14 cellular contexts compared by ENCODE assay signal in genomic region chr20:41214202-41214601, GRCh38.
DNase-seq lines count a peak whose midpoint lies in the region; ATAC-seq and TF ChIP-seq lines count a peak whose summit lies in the region.
"Had no signal": no experiment of that assay in that cellular context is flagged by ENCODE, and none has a peak within 500 bp of the region (broad histone marks: within the 10 kb centered on the region; RNA-seq: fewer than 3 reads in every experiment).

No MANE protein-coding gene starts in this region.

- H3K27me3 ChIP-seq in GM23338 (ENCODE audit: insufficient read depth): no peaks in the 10 kb centered on the region
- H3K27me3 ChIP-seq: BE2C had no signal

- ATAC-seq in GM23338: no peak

- no peak for TF ChIP-seq CTCF in GM23338 (conservative IDR thresholded peaks at IDR 0.05; ENCODE audit: low read depth in 2 of 2)
- TF ChIP-seq CTCF in OCI-LY7 (conservative IDR thresholded peaks at IDR 0.05; ENCODE audit: low read length): no peak

- H3K4me3 ChIP-seq in GM23338 (no peak overlapping the region), OCI-LY7 (ENCODE audit: low read depth, low read length, poor library complexity, severe bottlenecking) (no peak overlapping the region)
- H3K4me3 ChIP-seq: A549, HAP-1 had no signal

- H2AFZ ChIP-seq in GM23338 (no peak overlapping the region), OCI-LY7 (ENCODE audit: low read length) (no peak overlapping the region)

- no peaks in the 10 kb centered on the region for H3K27me3 Mint-ChIP-seq in GM23338 (ENCODE audit: insufficient read depth, low read depth, poor library complexity)
- H3K27me3 Mint-ChIP-seq: CD4-positive, alpha-beta memory T cell had no signal

- no peaks in the 10 kb centered on the region for H3K36me3 Mint-ChIP-seq in GM23338 (ENCODE audit: low read depth)
- H3K36me3 Mint-ChIP-seq: CD4-positive, alpha-beta memory T cell had no signal

- H4K20me1 ChIP-seq in GM23338 (replicated peaks; ENCODE audit: insufficient read depth): no peaks in the 10 kb centered on the region
- H4K20me1 ChIP-seq in OCI-LY7 (ENCODE audit: insufficient read depth, low read length): no peaks in the 10 kb centered on the region

- H3K27ac Mint-ChIP-seq in GM23338: no peak overlapping the region

- no peaks in the 10 kb centered on the region for H3K9me3 ChIP-seq in OCI-LY7 (ENCODE audit: low read length)
- H3K9me3 ChIP-seq: A549, BE2C, HAP-1 had no signal

- H3K4me1 Mint-ChIP-seq in GM23338: no peaks in the 10 kb centered on the region

- POLR2A ChIA-PET in OCI-LY7 (lab: Charles Lee): interaction anchor here (1.7 kb wide), 1 partner anchor 16 kb away, joined by 4 read pairs; no protein-coding TSS in a partner anchor

- no peaks in the 10 kb centered on the region; the same call in 1 of the 3 replicates for H3K9me3 Mint-ChIP-seq in GM23338
- H3K9me3 Mint-ChIP-seq: CD4-positive, alpha-beta memory T cell had no signal

- no peak overlapping the region for H3K4me3 Mint-ChIP-seq in GM23338
- H3K4me3 Mint-ChIP-seq: CD4-positive, alpha-beta memory T cell had no signal

- CTCF ChIA-PET in OCI-LY7 (lab: Charles Lee; ENCODE audit: unreplicated experiment): no interaction called here

- H3K4me1 ChIP-seq in GM23338 (ENCODE audit: insufficient read depth) (no peaks in the 10 kb centered on the region), OCI-LY7 (ENCODE audit: insufficient read depth, low read length, poor library complexity, severe bottlenecking) (no peaks in the 10 kb centered on the region)
- H3K4me1 ChIP-seq: A549, HAP-1 had no signal

- BruUV-seq in OCI-LY7 (replicated peaks; lab: Mats Ljungman, UMichigan): no TSS peak

- H3K4me2 ChIP-seq in GM23338 (no peak overlapping the region), OCI-LY7 (ENCODE audit: low read length) (no peak overlapping the region)
- H3K4me2 ChIP-seq: A549 had no signal

- H3K9me2 ChIP-seq in GM23338 (ENCODE audit: insufficient read depth): no peaks in the 10 kb centered on the region
- no peaks in the 10 kb centered on the region for H3K9me2 ChIP-seq in OCI-LY7 (ENCODE audit: insufficient read depth, low read length)

- H3K36me3 ChIP-seq in GM23338 (ENCODE audit: insufficient read depth): no peaks in the 10 kb centered on the region
- no peaks in the 10 kb centered on the region for H3K36me3 ChIP-seq in OCI-LY7 (ENCODE audit: insufficient read depth, low read length)
- H3K36me3 ChIP-seq: BE2C, HAP-1 had no signal

- H3K27ac ChIP-seq in cingulate gyrus (ENCODE audit: low read depth, low read length): peak overlapping the region; percentile 79
- H3K27ac ChIP-seq in GM23338 (ENCODE audit: low read depth): no peak overlapping the region
- no peak overlapping the region for H3K27ac ChIP-seq in OCI-LY7 (ENCODE audit: low read depth, low read length, poor library complexity, severe bottlenecking)
- H3K27ac ChIP-seq: A549, C4-2B had no signal

- no peaks in the 10 kb centered on the region for H3F3A ChIP-seq in GM23338 (replicated peaks; ENCODE audit: low read depth)

- DNase-seq in NCI-H69 (lab: John Stamatoyannopoulos, UW): peak; percentile 21
- peak; percentile 38 for DNase-seq in pons (ENCODE audit: low spot score)
- DNase-seq in activated gamma-delta T cell (lab: John Stamatoyannopoulos, UW): no peak
- no peak for DNase-seq in GM23338 (ENCODE audit: low spot score)
- DNase-seq in OCI-LY7 (ENCODE audit: low spot score): no peak
- DNase-seq in NCI-H1417 treated with DMSO at 0.1 percent for 48 hours (lab: John Stamatoyannopoulos, UW): no peak
- DNase-seq: CD4-positive, alpha-beta memory T cell; DMS79; EL had no signal

- H3K79me2 ChIP-seq in GM23338 (replicated peaks; ENCODE audit: insufficient read depth) (no peaks in the 10 kb centered on the region), OCI-LY7 (ENCODE audit: insufficient read depth, low read depth, low read length) (no peaks in the 10 kb centered on the region)

- intact Hi-C loops in OCI-LY7 (cut with micrococcal nuclease; ENCODE audit: unreplicated experiment): no loop called here

TF ChIP-seq in GM23338, 12 proteins besides CTCF, POLR2A, EP300 and RAD21 (continues in another document):
- TF ChIP-seq POLR2AphosphoS5 (IDR thresholded peaks at IDR 0.05; ENCODE audit: low read depth) (no peak), NANOG (IDR thresholded peaks at IDR 0.05; ENCODE audit: borderline replicate concordance) (no peak), REST (IDR thresholded peaks at IDR 0.05; ENCODE audit: unreplicated experiment) (no peak), EZH2 (IDR thresholded peaks at IDR 0.05; ENCODE audit: low read depth, unreplicated experiment) (no peak), ETS1 (IDR thresholded peaks at IDR 0.05) (no peak)

Comparison
In these comparisons a context has a peak if more than half of its experiments do, and no peak if none do; other contexts are left out.
1. DNase-seq: peak in NCI-H69 (single experiment) and pons (single experiment); none in activated gamma-delta T cell (single experiment), GM23338 (single experiment), OCI-LY7 (single experiment) and NCI-H1417 treated with DMSO at 0.1 percent for 48 hours (single experiment).